Comparison of ENCODE assay signal across 12 cellular contexts in the genomic region with DNA sequence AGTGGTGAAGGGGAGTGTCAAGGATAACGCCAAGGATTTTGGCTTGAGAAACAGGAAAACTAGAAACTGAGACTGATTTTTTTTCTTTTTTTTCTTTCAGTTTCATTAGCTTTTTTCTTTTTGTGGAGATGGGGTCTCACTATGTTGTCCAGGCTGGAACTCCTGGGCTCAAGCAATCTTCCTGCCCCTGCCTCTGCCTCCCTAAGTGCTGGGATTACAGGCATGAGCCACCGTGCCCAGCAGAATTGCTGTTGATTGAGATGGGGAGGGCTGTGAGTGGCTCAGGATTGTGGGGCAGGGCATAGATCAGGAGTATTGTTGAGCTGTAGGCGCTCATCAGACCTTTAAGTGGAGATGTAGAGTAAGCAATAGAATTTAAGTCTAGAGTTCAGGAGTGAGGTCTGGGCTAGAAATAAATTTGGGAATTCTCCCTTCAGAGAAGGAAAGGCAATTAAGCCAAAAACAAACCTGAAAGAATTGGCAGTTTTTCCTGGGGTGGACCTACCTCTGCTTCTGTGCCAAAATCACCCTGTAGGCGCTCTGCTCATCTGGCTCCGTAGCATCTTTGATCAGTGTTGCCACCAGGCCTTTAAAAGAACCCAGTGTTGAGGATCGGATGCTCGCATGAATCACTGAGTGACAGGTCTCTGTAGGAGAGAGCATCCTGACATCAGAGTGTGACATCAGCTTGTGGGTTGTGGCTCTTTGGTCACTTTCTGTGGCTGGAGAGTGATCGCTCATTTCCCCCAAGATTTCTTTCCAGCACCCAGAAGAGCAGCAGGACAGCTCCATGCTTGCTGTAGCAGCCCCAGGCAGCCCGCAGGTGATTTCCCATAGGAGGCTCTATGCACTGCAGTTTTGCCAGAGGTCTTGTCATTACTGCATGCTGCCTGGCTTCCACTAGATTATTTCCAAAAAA. TPM values are rescaled to one million over a fixed set of nuclear protein-coding genes. Genes with fewer than 3 reads are reported as not detected.
DNase-seq lines count a peak whose midpoint lies in the region; ATAC-seq and TF ChIP-seq lines count a peak whose summit lies in the region.
"Had no signal": no experiment of that assay in that cellular context is flagged by ENCODE, and none has a peak within 500 bp of the region (broad histone marks: within the 10 kb centered on the region; RNA-seq: fewer than 3 reads in every experiment).

No MANE protein-coding gene starts in this region.

- no peak overlapping the region for H4K91ac ChIP-seq in mesenchymal stem cell (ENCODE audit: low read length)

- no peaks in the 10 kb centered on the region for H3K27me3 ChIP-seq in mesenchymal stem cell (ENCODE audit: control insufficient read depth in 1 of 2, insufficient read depth in 1 of 2, low read length in 2 of 2)
- H3K27me3 ChIP-seq: MG63 had no signal

- H2BK120ac ChIP-seq in mesenchymal stem cell (ENCODE audit: low read depth, low read length) = no peak overlapping the region

- H3K4me1 ChIP-seq in mesenchymal stem cell (ENCODE audit: control insufficient read depth, insufficient read depth, low read depth, low read length) = peaks cover 2% of the 10 kb centered on the region

- POLR2A ChIA-PET in activated CD8-positive, alpha-beta T cell treated with anti-CD3 and anti-CD28 coated beads for 36 hours (lab: Charles Lee) = no interaction called here

- no peak overlapping the region for H2AFZ ChIP-seq in mesenchymal stem cell (ENCODE audit: low read depth, low read length)
- H2AFZ ChIP-seq: PC-9 had no signal

- intact Hi-C loops in activated CD8-positive, alpha-beta T cell treated with anti-CD3 and anti-CD28 coated beads for 36 hours (cut with micrococcal nuclease) = no loop called here
- intact Hi-C loops in Right ventricle myocardium inferior (cut with DNase I) = no loop called here

- DNase-seq in EL (peak; percentile 58), HCEC 1CT (peak; percentile 7), mesenchymal stem cell (peak; percentile 42), HT-29 (ENCODE audit: low spot score) (no peak), ureter (ENCODE audit: low spot score) (no peak), Right ventricle myocardium inferior (ENCODE audit: missing footprints) (no peak)
- peak; percentile 82 for DNase-seq in activated CD8-positive, alpha-beta T cell treated with anti-CD3 and anti-CD28 coated beads for 36 hours
- DNase-seq: cortex of kidney, MG63, PC-9, posterior cingulate gyrus had no signal

- H3K4me1 Mint-ChIP-seq in activated CD8-positive, alpha-beta T cell treated with anti-CD3 and anti-CD28 coated beads for 36 hours (ENCODE audit: low read depth) = peaks cover 19% of the 10 kb centered on the region

- no peak overlapping the region for H2BK5ac ChIP-seq in mesenchymal stem cell (ENCODE audit: low read depth, low read length, poor library complexity, severe bottlenecking)

- no peak overlapping the region for H3K4ac ChIP-seq in mesenchymal stem cell (ENCODE audit: low read depth in 1 of 2, low read length in 2 of 2)

- H3K9me3 ChIP-seq in mesenchymal stem cell (ENCODE audit: control insufficient read depth, low read length) = no peaks in the 10 kb centered on the region
- H3K9me3 ChIP-seq: MG63 had no signal

- no peak overlapping the region for H2BK15ac ChIP-seq in mesenchymal stem cell (ENCODE audit: low read depth, poor library complexity, severe bottlenecking)

- no peaks in the 10 kb centered on the region for H3K9me3 Mint-ChIP-seq in activated CD8-positive, alpha-beta T cell treated with anti-CD3 and anti-CD28 coated beads for 36 hours

- H3K27me3 Mint-ChIP-seq in activated CD8-positive, alpha-beta T cell treated with anti-CD3 and anti-CD28 coated beads for 36 hours = no peaks in the 10 kb centered on the region

- H4K8ac ChIP-seq in mesenchymal stem cell (ENCODE audit: low read length) = peak overlapping the region; percentile 19

- peak; percentile 97 for ATAC-seq in activated CD8-positive, alpha-beta T cell treated with anti-CD3 and anti-CD28 coated beads for 36 hours
- ATAC-seq in HG03045 (IDR thresholded peaks at IDR 0.05; ENCODE audit: unreplicated experiment) (no peak), Right ventricle myocardium inferior (no peak)

- no peak overlapping the region for H3K4me3 ChIP-seq in mesenchymal stem cell (ENCODE audit: insufficient read depth in 1 of 2, low read depth in 1 of 2, low read length in 2 of 2)
- H3K4me3 ChIP-seq: MG63, PC-9 had no signal

- no peaks in the 10 kb centered on the region for H3K36me3 Mint-ChIP-seq in activated CD8-positive, alpha-beta T cell treated with anti-CD3 and anti-CD28 coated beads for 36 hours (ENCODE audit: low read depth)

- H2AK5ac ChIP-seq in mesenchymal stem cell (ENCODE audit: low read length, severe bottlenecking) = no peak overlapping the region

- no peak overlapping the region for H3K14ac ChIP-seq in mesenchymal stem cell (ENCODE audit: low read length in 2 of 2)

- H3K4me3 Mint-ChIP-seq in activated CD8-positive, alpha-beta T cell treated with anti-CD3 and anti-CD28 coated beads for 36 hours = no peak overlapping the region

- H3K18ac ChIP-seq in mesenchymal stem cell (ENCODE audit: low read depth in 1 of 2, low read length in 2 of 2) = no peak overlapping the region

- WGBS in mesenchymal stem cell = 87% methylated on average over 8 of the region's 9 CpGs

- no peak overlapping the region for H2BK12ac ChIP-seq in mesenchymal stem cell (ENCODE audit: low read length in 2 of 2)

- no peak overlapping the region for H3K23ac ChIP-seq in mesenchymal stem cell (ENCODE audit: low read length in 2 of 2)

- no peak overlapping the region for H3K27ac ChIP-seq in mesenchymal stem cell (ENCODE audit: low read length, poor library complexity, severe bottlenecking)

- H3K36me3 ChIP-seq in mesenchymal stem cell (ENCODE audit: control insufficient read depth in 1 of 2, insufficient read depth in 2 of 2, low read depth in 1 of 2, low read length in 2 of 2) = peaks cover 0 to 2% of the 10 kb centered on the region in 2 experiments
- H3K36me3 ChIP-seq: MG63 had no signal

- H3K9ac ChIP-seq in mesenchymal stem cell (ENCODE audit: low read length) = no peak overlapping the region

- peak overlapping the region; percentile 9 for H3K27ac Mint-ChIP-seq in activated CD8-positive, alpha-beta T cell treated with anti-CD3 and anti-CD28 coated beads for 36 hours

- CTCF ChIA-PET in activated CD8-positive, alpha-beta T cell treated with anti-CD3 and anti-CD28 coated beads for 36 hours (lab: Charles Lee) = no interaction called here

- TF ChIP-seq CTCF in activated CD8-positive, alpha-beta T cell treated with anti-CD3 and anti-CD28 coated beads for 36 hours (IDR thresholded peaks at IDR 0.05) = no peak

- H3K79me1 ChIP-seq in mesenchymal stem cell (replicated peaks; ENCODE audit: low read length, poor library complexity, severe bottlenecking) = peaks cover 41% of the 10 kb centered on the region

- H3K4me2 ChIP-seq in mesenchymal stem cell (ENCODE audit: low read length, poor library complexity, severe bottlenecking) = no peak overlapping the region

RNA-seq across cellular contexts. Expression of gene ABHD17C, which starts 15.8 kb away (rescaled TPM):
- total RNA-seq in activated CD8-positive, alpha-beta T cell treated with anti-CD3 and anti-CD28 coated beads for 36 hours = 1 to 10 TPM; 5.4 to 5.6 TPM
- polyA plus RNA-seq in mesenchymal stem cell (2013, experiment 1 of 2) = 6.0 TPM
- polyA plus RNA-seq in mesenchymal stem cell (2013, experiment 2 of 2) = 6.4 TPM
- 14.9 and 19.1 TPM in 2 replicates for total RNA-seq in HT-29 (2014; rRNA removed; shearing (Covaris generic))
- total RNA-seq in ureter = 33.4 TPM
- 7.5 TPM for total RNA-seq in Right ventricle myocardium inferior

Comparison
In these comparisons a context has a peak if more than half of its experiments do, and no peak if none do; other contexts are left out.
1. DNase-seq: peak in EL (single experiment), HCEC 1CT (single experiment), activated CD8-positive, alpha-beta T cell treated with anti-CD3 and anti-CD28 coated beads for 36 hours (single experiment) and mesenchymal stem cell (single experiment); none in HT-29 (single experiment), ureter (single experiment) and Right ventricle myocardium inferior (single experiment).